12 cellular contexts compared by ENCODE assay signal in the genomic region with DNA sequence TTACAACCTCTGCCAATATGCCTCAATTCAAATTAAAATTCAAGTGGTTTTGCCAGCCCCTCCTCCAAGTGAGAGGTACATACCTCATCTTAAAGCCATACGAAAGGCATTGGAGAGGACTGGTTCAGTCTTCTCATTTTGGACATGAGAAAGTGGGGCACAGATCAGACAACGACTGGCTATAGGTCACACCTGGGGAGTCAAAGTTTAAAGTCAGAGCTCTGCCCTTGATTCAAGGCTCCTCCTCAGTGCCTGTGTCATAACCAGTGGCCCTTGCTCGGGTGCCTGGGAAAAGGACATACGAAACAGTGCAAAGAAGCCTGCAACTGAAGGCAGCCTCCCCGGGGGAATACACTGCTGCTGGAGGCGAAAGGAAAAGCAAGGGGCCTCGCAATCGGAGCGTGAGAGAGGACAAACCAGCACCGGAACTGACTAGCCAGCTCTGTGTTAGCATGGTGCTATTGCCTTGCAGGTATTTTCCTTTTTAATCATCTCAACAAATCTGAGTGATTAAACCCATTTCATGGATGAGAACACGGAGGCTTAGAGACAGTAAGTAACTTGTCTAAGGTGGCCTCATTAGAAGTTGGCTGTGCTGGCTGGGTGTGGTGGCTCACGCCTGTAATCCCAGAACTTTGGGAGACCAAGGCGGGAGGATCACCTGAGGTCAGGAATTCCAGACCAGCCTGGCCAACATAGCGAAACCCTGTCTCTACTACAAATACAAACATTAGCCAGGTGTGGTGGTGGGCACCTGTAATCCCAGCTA. TPM values are rescaled to one million over a fixed set of nuclear protein-coding genes. Genes with fewer than 3 reads are reported as not detected.
DNase-seq lines count a peak whose midpoint lies in the region; ATAC-seq and TF ChIP-seq lines count a peak whose summit lies in the region.
"Had no signal": no experiment of that assay in that cellular context is flagged by ENCODE, and none has a peak within 500 bp of the region (broad histone marks: within the 10 kb centered on the region; RNA-seq: fewer than 3 reads in every experiment).

No MANE protein-coding gene starts in this region.

- no peak overlapping the region for H3K4me3 ChIP-seq in KMS-11 (IDR thresholded peaks at IDR 0.05; ENCODE audit: insufficient read depth, low read depth, low read length)

- H3K4me2 ChIP-seq in KMS-11: peak overlapping the region; percentile 36; the same call in 1 of the 2 replicates

- peaks cover 39% of the 10 kb centered on the region for H3K79me2 ChIP-seq in KMS-11 (ENCODE audit: insufficient read depth, low read depth)

- TF ChIP-seq CTCF in KMS-11 (conservative IDR thresholded peaks at IDR 0.05; ENCODE audit: low read depth, low read length): no peak

- no peak for ATAC-seq in natural killer cell treated with Interleukin-12 subunit alpha and Interleukin-12 subunit beta and Interleukin-15 and Interleukin-18, amount 100 ng/mL, for 72 hours

- H3K9me3 Mint-ChIP-seq in activated CD4-positive, alpha-beta T cell treated with anti-CD3 and anti-CD28 coated beads, Interleukin-2, amount 10 ng/mL, durations not matched to agents 24 days and 14 days: no peaks in the 10 kb centered on the region
- H3K9me3 Mint-ChIP-seq in activated T-helper 1 cell treated with anti-CD3 and anti-CD28 coated beads, Interleukin-12 subunit alpha, Interleukin-12 subunit beta, Interleukin-2, Interleukin-4 antibody, amounts not matched to agents 30 ng/mL and 10 ng/mL and 1 ng/mL, durations not matched to agents 14 hours and 24 hours and 36 hours: no peaks in the 10 kb centered on the region
- H3K9me3 Mint-ChIP-seq in natural killer cell treated with Interleukin-12 subunit alpha and Interleukin-12 subunit beta and Interleukin-15 and Interleukin-18, amount 100 ng/mL, for 72 hours: no peaks in the 10 kb centered on the region
- H3K9me3 Mint-ChIP-seq: activated T-cell treated with anti-CD3 and anti-CD28 coated beads, Interleukin-2, amount 50 U/mL, for 4 hours; stimulated activated naive CD8-positive, alpha-beta T cell treated with anti-CD3 and anti-CD28 coated beads, Interleukin-15, amount 100 ng/mL, for 72 hours had no signal

- H4K20me1 ChIP-seq in KMS-11 (ENCODE audit: insufficient read depth): peaks cover 11% of the 10 kb centered on the region; the same call in 1 of the 2 replicates

- no peaks in the 10 kb centered on the region for H3K36me3 ChIP-seq in KMS-11 (ENCODE audit: insufficient read depth)
- H3K36me3 ChIP-seq: colonic mucosa had no signal

- H3K4me1 Mint-ChIP-seq in activated CD4-positive, alpha-beta T cell treated with anti-CD3 and anti-CD28 coated beads, Interleukin-2, amount 10 ng/mL, durations not matched to agents 24 days and 14 days: peaks cover 26% of the 10 kb centered on the region
- H3K4me1 Mint-ChIP-seq in activated T-helper 1 cell treated with anti-CD3 and anti-CD28 coated beads, Interleukin-12 subunit alpha, Interleukin-12 subunit beta, Interleukin-2, Interleukin-4 antibody, amounts not matched to agents 30 ng/mL and 10 ng/mL and 1 ng/mL, durations not matched to agents 14 hours and 24 hours and 36 hours (ENCODE audit: low read depth): peaks cover 36% of the 10 kb centered on the region
- peaks cover 27 to 36% of the 10 kb centered on the region in 2 donors for H3K4me1 Mint-ChIP-seq in natural killer cell treated with Interleukin-12 subunit alpha and Interleukin-12 subunit beta and Interleukin-15 and Interleukin-18, amount 100 ng/mL, for 72 hours (ENCODE audit: low read depth in 2 of 2)

- intact Hi-C loops in activated CD4-positive, alpha-beta T cell treated with anti-CD3 and anti-CD28 coated beads, Interleukin-2, amount 10 ng/mL, durations not matched to agents 24 days and 14 days (cut with micrococcal nuclease): loop anchor here (5.0 to 10.0 kb wide), 2 partner anchors 325 to 943 kb away; no protein-coding TSS in a partner anchor
- intact Hi-C loops in activated T-helper 1 cell treated with anti-CD3 and anti-CD28 coated beads, Interleukin-12 subunit alpha, Interleukin-12 subunit beta, Interleukin-2, Interleukin-4 antibody, amounts not matched to agents 30 ng/mL and 10 ng/mL and 1 ng/mL, durations not matched to agents 14 hours and 24 hours and 36 hours (cut with micrococcal nuclease): loop anchor here (5.0 kb wide), 2 partner anchors 182 to 323 kb away; no protein-coding TSS in a partner anchor

- H2AFZ ChIP-seq in KMS-11 (ENCODE audit: low read depth): peak overlapping the region; percentile 90

- no peaks in the 10 kb centered on the region for H3K27me3 ChIP-seq in KMS-11 (ENCODE audit: insufficient read depth, low read depth)
- H3K27me3 ChIP-seq: colonic mucosa had no signal

- no peak overlapping the region; the same call in 1 of the 2 replicates for H3K9ac ChIP-seq in KMS-11

- H3K27ac Mint-ChIP-seq in activated CD4-positive, alpha-beta T cell treated with anti-CD3 and anti-CD28 coated beads, Interleukin-2, amount 10 ng/mL, durations not matched to agents 24 days and 14 days: no peak overlapping the region
- H3K27ac Mint-ChIP-seq in activated T-helper 1 cell treated with anti-CD3 and anti-CD28 coated beads, Interleukin-12 subunit alpha, Interleukin-12 subunit beta, Interleukin-2, Interleukin-4 antibody, amounts not matched to agents 30 ng/mL and 10 ng/mL and 1 ng/mL, durations not matched to agents 14 hours and 24 hours and 36 hours: peak overlapping the region; percentile 44
- H3K27ac Mint-ChIP-seq in natural killer cell treated with Interleukin-12 subunit alpha and Interleukin-12 subunit beta and Interleukin-15 and Interleukin-18, amount 100 ng/mL, for 72 hours: peak overlapping the region; percentile 93 to 95

- peaks cover 33% of the 10 kb centered on the region for H3K4me1 ChIP-seq in KMS-11 (ENCODE audit: low read depth, poor library complexity, severe bottlenecking)
- H3K4me1 ChIP-seq: colonic mucosa had no signal

- peak; percentile 65 for DNase-seq in activated CD4-positive, alpha-beta T cell treated with anti-CD3 and anti-CD28 coated beads, Interleukin-2, amount 10 ng/mL, durations not matched to agents 24 days and 14 days
- DNase-seq in activated CD4-positive, alpha-beta T cell treated with anti-CD3 and anti-CD28 coated beads, Interleukin-2, amount 50 U/mL, for 48 hours: no peak
- no peak for DNase-seq in activated T-helper 1 cell treated with anti-CD3 and anti-CD28 coated beads, Interleukin-12 subunit alpha, Interleukin-12 subunit beta, Interleukin-2, Interleukin-4 antibody, amounts not matched to agents 30 ng/mL and 10 ng/mL and 1 ng/mL, durations not matched to agents 14 hours and 24 hours and 36 hours (ENCODE audit: low spot score)
- no peak for DNase-seq in natural killer cell treated with Interleukin-12 subunit alpha and Interleukin-12 subunit beta and Interleukin-15 and Interleukin-18, amount 100 ng/mL, for 72 hours (ENCODE audit: low spot score)
- no peak for DNase-seq in DMS53 treated with DMSO at 0.1 percent for 48 hours (lab: John Stamatoyannopoulos, UW; ENCODE audit: unreplicated experiment)
- DNase-seq in KG1 (lab: John Stamatoyannopoulos, UW): no peak
- DNase-seq in NCI-H82 treated with DMSO at 0.1 percent for 48 hours (lab: John Stamatoyannopoulos, UW; ENCODE audit: unreplicated experiment): no peak
- DNase-seq: activated CD4-positive, CD25-positive, alpha-beta regulatory T cell; activated T-cell treated with anti-CD3 and anti-CD28 coated beads, Interleukin-2, amount 50 U/mL, for 4 hours; colonic mucosa had no signal

- no peak overlapping the region for H3K27ac ChIP-seq in KMS-11

- peaks cover 22% of the 10 kb centered on the region for H3K36me3 Mint-ChIP-seq in activated CD4-positive, alpha-beta T cell treated with anti-CD3 and anti-CD28 coated beads, Interleukin-2, amount 10 ng/mL, durations not matched to agents 24 days and 14 days (ENCODE audit: low read depth)
- H3K36me3 Mint-ChIP-seq in activated T-helper 1 cell treated with anti-CD3 and anti-CD28 coated beads, Interleukin-12 subunit alpha, Interleukin-12 subunit beta, Interleukin-2, Interleukin-4 antibody, amounts not matched to agents 30 ng/mL and 10 ng/mL and 1 ng/mL, durations not matched to agents 14 hours and 24 hours and 36 hours (ENCODE audit: low read depth): peaks cover 22% of the 10 kb centered on the region
- peaks cover 9% of the 10 kb centered on the region for H3K36me3 Mint-ChIP-seq in natural killer cell treated with Interleukin-12 subunit alpha and Interleukin-12 subunit beta and Interleukin-15 and Interleukin-18, amount 100 ng/mL, for 72 hours

- H3K4me3 Mint-ChIP-seq in activated CD4-positive, alpha-beta T cell treated with anti-CD3 and anti-CD28 coated beads, Interleukin-2, amount 10 ng/mL, durations not matched to agents 24 days and 14 days: no peak overlapping the region
- H3K4me3 Mint-ChIP-seq in activated T-helper 1 cell treated with anti-CD3 and anti-CD28 coated beads, Interleukin-12 subunit alpha, Interleukin-12 subunit beta, Interleukin-2, Interleukin-4 antibody, amounts not matched to agents 30 ng/mL and 10 ng/mL and 1 ng/mL, durations not matched to agents 14 hours and 24 hours and 36 hours: no peak overlapping the region
- no peak overlapping the region for H3K4me3 Mint-ChIP-seq in natural killer cell treated with Interleukin-12 subunit alpha and Interleukin-12 subunit beta and Interleukin-15 and Interleukin-18, amount 100 ng/mL, for 72 hours

- H3K27me3 Mint-ChIP-seq in activated CD4-positive, alpha-beta T cell treated with anti-CD3 and anti-CD28 coated beads, Interleukin-2, amount 10 ng/mL, durations not matched to agents 24 days and 14 days: peaks cover 11% of the 10 kb centered on the region
- H3K27me3 Mint-ChIP-seq in activated T-helper 1 cell treated with anti-CD3 and anti-CD28 coated beads, Interleukin-12 subunit alpha, Interleukin-12 subunit beta, Interleukin-2, Interleukin-4 antibody, amounts not matched to agents 30 ng/mL and 10 ng/mL and 1 ng/mL, durations not matched to agents 14 hours and 24 hours and 36 hours (ENCODE audit: insufficient read depth): peaks cover 8% of the 10 kb centered on the region
- peaks cover 2 to 7% of the 10 kb centered on the region in 2 donors for H3K27me3 Mint-ChIP-seq in natural killer cell treated with Interleukin-12 subunit alpha and Interleukin-12 subunit beta and Interleukin-15 and Interleukin-18, amount 100 ng/mL, for 72 hours
- H3K27me3 Mint-ChIP-seq: stimulated activated naive CD8-positive, alpha-beta T cell treated with anti-CD3 and anti-CD28 coated beads, Interleukin-15, amount 100 ng/mL, for 72 hours had no signal

RNA-seq across cellular contexts. Expression of a gene that starts 1.1 kb away (rescaled TPM):
- total RNA-seq in activated CD4-positive, alpha-beta T cell treated with anti-CD3 and anti-CD28 coated beads, Interleukin-2, amount 10 ng/mL, durations not matched to agents 24 days and 14 days: 56.9 and 60.5 TPM in 2 replicates
- total RNA-seq in activated T-helper 1 cell treated with anti-CD3 and anti-CD28 coated beads, Interleukin-12 subunit alpha, Interleukin-12 subunit beta, Interleukin-2, Interleukin-4 antibody, amounts not matched to agents 30 ng/mL and 10 ng/mL and 1 ng/mL, durations not matched to agents 14 hours and 24 hours and 36 hours: 57.2 and 62.9 TPM in 2 replicates
- 10 to 100 TPM; 30.1 to 50.3 TPM for total RNA-seq in natural killer cell treated with Interleukin-12 subunit alpha and Interleukin-12 subunit beta and Interleukin-15 and Interleukin-18, amount 100 ng/mL, for 72 hours
